Comparison of ENCODE assay signal across 10 cellular contexts in the genomic region with DNA sequence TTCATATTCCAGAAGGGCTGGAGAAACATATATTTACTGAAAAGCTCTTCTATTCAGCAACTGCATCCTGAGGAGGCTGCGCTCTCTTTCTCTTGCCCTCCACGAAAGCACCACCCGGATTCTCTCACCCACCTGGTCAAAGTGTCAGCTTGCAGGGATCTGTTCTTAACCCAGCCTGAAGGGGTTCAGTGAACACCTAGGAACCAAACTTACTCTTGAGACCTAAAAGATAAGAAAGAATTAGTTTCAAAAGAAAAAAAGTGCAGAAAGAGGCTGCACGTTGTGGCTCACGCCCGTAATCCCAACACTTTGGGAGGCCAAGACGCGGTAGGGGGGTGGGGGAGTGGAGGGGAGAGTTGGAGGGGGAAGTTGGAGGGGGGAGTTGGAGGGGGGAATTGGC.
DNase-seq lines count a peak whose midpoint lies in the region; ATAC-seq and TF ChIP-seq lines count a peak whose summit lies in the region.
"Had no signal": no experiment of that assay in that cellular context is flagged by ENCODE, and none has a peak within 500 bp of the region (broad histone marks: within the 10 kb centered on the region; RNA-seq: fewer than 3 reads in every experiment).

No MANE protein-coding gene starts in this region.

- H3K4me3 Mint-ChIP-seq in activated naive CD4-positive, alpha-beta T cell treated with anti-CD3 and anti-CD28 coated beads, Interleukin-2, amount 10 ng/mL, durations not matched to agents 7 days and 5 days = peak overlapping the region; percentile 75
- peak overlapping the region; percentile 29 for H3K4me3 Mint-ChIP-seq in stimulated activated memory B cell treated with anti-CD40 and anti-IgM and Interleukin-4, amounts not matched to agents 10 μg/mL and 1 μg/mL and 100 μg/mL, for 72 hours

- peaks cover 6% of the 10 kb centered on the region for H3K9me3 Mint-ChIP-seq in activated naive CD4-positive, alpha-beta T cell treated with anti-CD3 and anti-CD28 coated beads, Interleukin-2, amount 10 ng/mL, durations not matched to agents 7 days and 5 days
- H3K9me3 Mint-ChIP-seq in stimulated activated memory B cell treated with anti-CD40 and anti-IgM and Interleukin-4, amounts not matched to agents 10 μg/mL and 1 μg/mL and 100 μg/mL, for 72 hours = peaks cover 15% of the 10 kb centered on the region

- H3K27me3 Mint-ChIP-seq in activated naive CD4-positive, alpha-beta T cell treated with anti-CD3 and anti-CD28 coated beads, Interleukin-2, amount 10 ng/mL, durations not matched to agents 7 days and 5 days = peaks cover 48% of the 10 kb centered on the region
- H3K27me3 Mint-ChIP-seq in stimulated activated memory B cell treated with anti-CD40 and anti-IgM and Interleukin-4, amounts not matched to agents 10 μg/mL and 1 μg/mL and 100 μg/mL, for 72 hours = peaks cover 68% of the 10 kb centered on the region

- CTCF ChIA-PET in activated naive CD4-positive, alpha-beta T cell treated with anti-CD3 and anti-CD28 coated beads, Interleukin-2, amount 10 ng/mL, durations not matched to agents 7 days and 5 days (lab: Charles Lee) = interaction anchor here (2.1 kb wide), 1 partner anchor 141 kb away, joined by 5 read pairs; no protein-coding TSS in a partner anchor

- peak overlapping the region; percentile 42 for H3K4me3 ChIP-seq in WI38 (ENCODE audit: low read depth, low read length)

- no peak for ATAC-seq in stimulated activated memory B cell treated with anti-CD40 and anti-IgM and Interleukin-4, amounts not matched to agents 10 μg/mL and 1 μg/mL and 100 μg/mL, for 72 hours
- ATAC-seq in HG02885 (IDR thresholded peaks at IDR 0.05; ENCODE audit: poor library complexity, unreplicated experiment) (no peak), GM19467 (IDR thresholded peaks at IDR 0.05; ENCODE audit: unreplicated experiment) (no peak)

- no peak for DNase-seq in activated naive CD4-positive, alpha-beta T cell treated with anti-CD3 and anti-CD28 coated beads, Interleukin-2, amount 10 ng/mL, durations not matched to agents 7 days and 5 days
- DNase-seq in activated naive CD4-positive, alpha-beta T cell treated with anti-CD3 and anti-CD28 coated beads, Interleukin-2, amount 50 U/mL, for 16 hours = no peak
- DNase-seq in germinal center (ENCODE audit: low spot score) = peak; percentile 13
- no peak for DNase-seq in activated CD4-positive, CD25-positive, alpha-beta regulatory T cell (lab: John Stamatoyannopoulos, UW)
- DNase-seq: SHP77, stomach had no signal

- TF ChIP-seq CTCF in WI38 (IDR thresholded peaks at IDR 0.05; ENCODE audit: low read depth, low read length) = no peak

- H3K36me3 Mint-ChIP-seq in activated naive CD4-positive, alpha-beta T cell treated with anti-CD3 and anti-CD28 coated beads, Interleukin-2, amount 10 ng/mL, durations not matched to agents 7 days and 5 days = no peaks in the 10 kb centered on the region
- no peaks in the 10 kb centered on the region for H3K36me3 Mint-ChIP-seq in stimulated activated memory B cell treated with anti-CD40 and anti-IgM and Interleukin-4, amounts not matched to agents 10 μg/mL and 1 μg/mL and 100 μg/mL, for 72 hours

- no peak overlapping the region for H3K27ac Mint-ChIP-seq in activated naive CD4-positive, alpha-beta T cell treated with anti-CD3 and anti-CD28 coated beads, Interleukin-2, amount 10 ng/mL, durations not matched to agents 7 days and 5 days
- no peak overlapping the region for H3K27ac Mint-ChIP-seq in stimulated activated memory B cell treated with anti-CD40 and anti-IgM and Interleukin-4, amounts not matched to agents 10 μg/mL and 1 μg/mL and 100 μg/mL, for 72 hours

- peaks cover 25% of the 10 kb centered on the region for H3K4me1 Mint-ChIP-seq in activated naive CD4-positive, alpha-beta T cell treated with anti-CD3 and anti-CD28 coated beads, Interleukin-2, amount 10 ng/mL, durations not matched to agents 7 days and 5 days
- H3K4me1 Mint-ChIP-seq in stimulated activated memory B cell treated with anti-CD40 and anti-IgM and Interleukin-4, amounts not matched to agents 10 μg/mL and 1 μg/mL and 100 μg/mL, for 72 hours = peaks cover 21% of the 10 kb centered on the region
